8 cellular contexts compared by ENCODE assay signal in the genomic region with DNA sequence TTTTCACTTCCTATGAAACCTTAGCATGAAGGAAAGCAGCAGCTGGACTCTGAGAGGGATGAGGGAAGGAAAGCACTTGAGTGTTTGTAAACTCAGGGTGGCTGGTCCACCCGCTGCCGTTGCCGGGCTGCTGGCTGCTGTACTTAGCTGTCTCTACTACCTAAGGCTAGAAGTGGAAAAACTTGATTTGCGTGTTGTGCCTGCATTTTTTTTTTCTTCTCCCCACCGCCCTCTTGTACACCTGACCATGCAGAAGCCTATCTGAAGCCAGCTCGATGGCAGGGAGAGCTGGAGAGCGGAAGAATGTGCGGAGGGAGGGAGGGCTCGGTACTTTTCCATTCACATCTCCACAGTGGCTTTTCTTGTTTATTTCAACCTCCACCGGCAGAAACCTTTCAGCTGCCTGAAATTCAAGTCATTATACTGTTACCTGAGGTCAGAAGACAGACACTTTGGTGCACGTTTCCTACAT. TPM values are rescaled to one million over a fixed set of nuclear protein-coding genes. Genes with fewer than 3 reads are reported as not detected.
DNase-seq lines count a peak whose midpoint lies in the region; ATAC-seq and TF ChIP-seq lines count a peak whose summit lies in the region.

No MANE protein-coding gene starts in this region.

- no peaks in the 10 kb centered on the region for H3K9me2 ChIP-seq in SK-N-SH

- no peak overlapping the region for H3K27ac ChIP-seq in CD4-positive, alpha-beta T cell (ENCODE audit: low read depth, low read length)
- H3K27ac ChIP-seq in SK-N-SH (ENCODE audit: low read depth in 2 of 2, low read length in 1 of 2) = no peak overlapping the region

- no peaks in the 10 kb centered on the region for H4K20me1 ChIP-seq in SK-N-SH (ENCODE audit: insufficient read depth)

- no peaks in the 10 kb centered on the region for H3K36me3 ChIP-seq in SK-N-SH (replicated peaks in 1 of 2; ENCODE audit: control insufficient read depth in 1 of 2, insufficient read depth in 2 of 2, low read length in 1 of 2)

- no peak for TF ChIP-seq RAD21 in SK-N-SH (IDR thresholded peaks at IDR 0.05; ENCODE audit: low read length)

- H3K9ac ChIP-seq in SK-N-SH = no peak overlapping the region

- TF ChIP-seq CTCF in CD4-positive, alpha-beta T cell (IDR thresholded peaks at IDR 0.05) = no peak
- no peak for TF ChIP-seq CTCF in mesothelial cell of epicardium (IDR thresholded peaks at IDR 0.05; ENCODE audit: unreplicated experiment)
- no peak for TF ChIP-seq CTCF in SK-N-SH (IDR thresholded peaks at IDR 0.05)

- peaks cover 8% of the 10 kb centered on the region for H3K36me3 Mint-ChIP-seq in CD4-positive, alpha-beta T cell (ENCODE audit: low read depth)
- no peaks in the 10 kb centered on the region for H3K36me3 Mint-ChIP-seq in mesothelial cell of epicardium

- peaks cover 0 to 5% of the 10 kb centered on the region in 2 experiments; a peak in 1 of 4 replicates for H3K4me1 ChIP-seq in SK-N-SH (ENCODE audit: control insufficient read depth in 1 of 2, insufficient read depth in 2 of 2, low read depth in 1 of 2, low read length in 1 of 2)

- no peaks in the 10 kb centered on the region for H3K9me3 ChIP-seq in CD4-positive, alpha-beta T cell (ENCODE audit: control insufficient read depth, low read length)
- H3K9me3 ChIP-seq in SK-N-SH = no peaks in the 10 kb centered on the region

- 40% methylated on average over 11 of the region's 11 CpGs for whole genome bisulfite sequencing in SK-N-SH (ENCODE audit: low lambda C conversion rate)

- peak overlapping the region; percentile 36 for H3K4me3 Mint-ChIP-seq in CD4-positive, alpha-beta T cell
- peak overlapping the region; percentile 63 for H3K4me3 Mint-ChIP-seq in mesothelial cell of epicardium

- H2AFZ ChIP-seq in SK-N-SH (ENCODE audit: low read depth) = no peak overlapping the region

- POLR2A ChIA-PET in CD4-positive, alpha-beta T cell (lab: Charles Lee) = interaction anchor here (0.8 kb wide), 1 partner anchor 11 kb away, joined by 3 read pairs; no protein-coding TSS in a partner anchor
- POLR2A ChIA-PET in SK-N-SH (lab: Yijun Ruan, JAX) = no interaction called here

- no peaks in the 10 kb centered on the region for H3K27me3 Mint-ChIP-seq in CD4-positive, alpha-beta T cell
- no peaks in the 10 kb centered on the region for H3K27me3 Mint-ChIP-seq in mesothelial cell of epicardium (ENCODE audit: low read depth)

- no peaks in the 10 kb centered on the region for H3K27me3 ChIP-seq in CD4-positive, alpha-beta T cell (ENCODE audit: control insufficient read depth, insufficient read depth, low read length)
- no peaks in the 10 kb centered on the region for H3K27me3 ChIP-seq in SK-N-SH (ENCODE audit: insufficient read depth)

- H3F3A ChIP-seq in SK-N-SH (replicated peaks; ENCODE audit: insufficient read depth) = no peaks in the 10 kb centered on the region

- H3K4me2 ChIP-seq in SK-N-SH = no peak overlapping the region

- no peak for DNase-seq in CD4-positive, alpha-beta T cell
- peak; percentile 36 to 55 for DNase-seq in NCI-H187 (lab: John Stamatoyannopoulos, UW)
- peak; percentile 54 for DNase-seq in cerebellar cortex (ENCODE audit: low spot score)
- peak; percentile 61 to 71 for DNase-seq in mesothelial cell of epicardium (ENCODE audit: low spot score in 2 of 2, unreplicated experiment in 2 of 2)
- DNase-seq in DMS 273 treated with DMSO at 0.1 percent for 48 hours (lab: John Stamatoyannopoulos, UW) = no peak
- no peak for DNase-seq in SK-N-SH

- intact Hi-C loops in CD4-positive, alpha-beta T cell (cut with DNase I, micrococcal nuclease) = loop anchor here in 1 of 2 experiments (5.0 kb wide), 1 partner anchor 217 kb away; no protein-coding TSS in a partner anchor

- CTCF ChIA-PET in CD4-positive, alpha-beta T cell (lab: Charles Lee) = interaction anchor here (0.9 to 2.7 kb wide), 2 partner anchors 10 kb away, joined by 3 to 15 read pairs; no protein-coding TSS in a partner anchor
- CTCF ChIA-PET in SK-N-SH (lab: Yijun Ruan, JAX) = interaction anchor here (0.6 to 4.6 kb wide), 2 partner anchors 12 to 906 kb away, joined by 3 to 61 read pairs; no protein-coding TSS in a partner anchor

- ATAC-seq in CD4-positive, alpha-beta T cell (ENCODE audit: poor library complexity) = no peak
- ATAC-seq in GM19452 (IDR thresholded peaks at IDR 0.05; ENCODE audit: unreplicated experiment) (no peak), HG02763 (IDR thresholded peaks at IDR 0.05; ENCODE audit: unreplicated experiment) (no peak)

- no peaks in the 10 kb centered on the region for H3K9me3 Mint-ChIP-seq in CD4-positive, alpha-beta T cell
- H3K9me3 Mint-ChIP-seq in mesothelial cell of epicardium = no peaks in the 10 kb centered on the region

- peaks cover under 1% of the 10 kb centered on the region; the same call in 1 of the 2 replicates for H3K79me2 ChIP-seq in SK-N-SH (ENCODE audit: insufficient read depth)

- TF ChIP-seq EP300 in SK-N-SH (IDR thresholded peaks at IDR 0.05; ENCODE audit: borderline replicate concordance in 1 of 2, low read depth in 1 of 2, low read length in 1 of 2) = no peak

- peak overlapping the region; percentile 8 for H3K27ac Mint-ChIP-seq in CD4-positive, alpha-beta T cell
- peak overlapping the region; percentile 100 for H3K27ac Mint-ChIP-seq in mesothelial cell of epicardium

- peaks cover 67% of the 10 kb centered on the region for H3K4me1 Mint-ChIP-seq in CD4-positive, alpha-beta T cell (ENCODE audit: low read depth)
- peaks cover 59% of the 10 kb centered on the region for H3K4me1 Mint-ChIP-seq in mesothelial cell of epicardium

- no peak overlapping the region for H3K4me3 ChIP-seq in SK-N-SH (ENCODE audit: low read depth in 2 of 2, low read length in 1 of 2)

TF ChIP-seq in SK-N-SH, 30 proteins besides CTCF, POLR2A, EP300 and RAD21:
- TF ChIP-seq, protein P1, sequence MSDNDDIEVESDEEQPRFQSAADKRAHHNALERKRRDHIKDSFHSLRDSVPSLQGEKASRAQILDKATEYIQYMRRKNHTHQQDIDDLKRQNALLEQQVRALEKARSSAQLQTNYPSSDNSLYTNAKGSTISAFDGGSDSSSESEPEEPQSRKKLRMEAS (IDR thresholded peaks at IDR 0.05; ENCODE audit: low read depth) = no peak
- TF ChIP-seq MXI1 (IDR thresholded peaks at IDR 0.05; ENCODE audit: low read depth, low read length) (no peak), FOXJ3 (CRISPR knock-in tag; IDR thresholded peaks at IDR 0.05) (no peak)

RNA-seq across cellular contexts. Expression of a gene that starts 4.8 kb away (rescaled TPM):
- 10 to 100 TPM; 76.6 to 79.6 TPM for total RNA-seq in CD4-positive, alpha-beta T cell
- 29.2 to 32.7 TPM (median 30.6 TPM) in 3 replicates for total RNA-seq in mesothelial cell of epicardium
- polyA plus RNA-seq in SK-N-SH (2012; rRNA removed) = 13.8 and 14.0 TPM in 2 replicates
- polyA plus RNA-seq in SK-N-SH (2012; cell fraction: cytosol; rRNA removed) = 6.0 and 7.6 TPM in 2 replicates
- polyA plus RNA-seq in SK-N-SH (2012; cell fraction: nucleus; rRNA removed) = 71.7 and 72.8 TPM in 2 replicates

RNA-seq across cellular contexts. Expression of a gene that starts 47.7 kb away (rescaled TPM):
- not detected for total RNA-seq in CD4-positive, alpha-beta T cell
- not detected in 3 replicates for total RNA-seq in mesothelial cell of epicardium
- polyA plus RNA-seq in SK-N-SH (2012; rRNA removed) = 0.07 TPM in 1 of 2 replicates, not detected in the other
- not detected in 2 replicates for polyA plus RNA-seq in SK-N-SH (2012; cell fraction: cytosol; rRNA removed)
- not detected in 2 replicates for polyA plus RNA-seq in SK-N-SH (2012; cell fraction: nucleus; rRNA removed)

Comparison
In these comparisons a context has a peak if more than half of its experiments do, and no peak if none do; other contexts are left out.
1. DNase-seq: peak in NCI-H187 (2 of 2), cerebellar cortex (single experiment) and mesothelial cell of epicardium (2 of 2); none in CD4-positive, alpha-beta T cell (0 of 10), DMS 273 treated with DMSO at 0.1 percent for 48 hours (single experiment) and SK-N-SH (single experiment).